Comparison of ENCODE assay signal across 21 cellular contexts in genomic region chr15:63308947-63309346, GRCh38.
"Had no signal": no experiment of that assay in that cellular context is flagged by ENCODE, and none has a peak within 500 bp of the region (broad histone marks: within the 10 kb centered on the region; RNA-seq: fewer than 3 reads in every experiment).

No MANE protein-coding gene starts in this region.

- DNase-seq: activated CD4-positive, alpha-beta T cell treated with anti-CD3 and anti-CD28 coated beads for 1 hour; activated CD4-positive, alpha-beta T cell treated with anti-CD3 and anti-CD28 coated beads, Interleukin-2, amount 50 U/mL, for 1 hour; activated naive CD4-positive, alpha-beta T cell; activated T-cell treated with anti-CD3 and anti-CD28 coated beads, Interleukin-2, amount 50 U/mL, for 1 hour; adrenal gland; brain microvascular endothelial cell; central memory CD4-positive, alpha-beta T cell; erythroblast; foreskin melanocyte; left ventricle myocardium inferior; nucleus accumbens; small intestine; stimulated activated CD4-positive, alpha-beta T cell treated with anti-CD3 and anti-CD28 coated beads, Interleukin-2, amount 100 ng/mL, for 24 hours; stimulated activated naive CD8-positive, alpha-beta T cell treated with anti-CD3 and anti-CD28 coated beads, Interleukin-15, amount 100 ng/mL, for 72 hours; T-cell; tibial artery had no signal

- H3K9ac ChIP-seq: parathyroid adenoma had no signal

- H3K27ac ChIP-seq: adrenal gland, ascending aorta, brain microvascular endothelial cell, left ventricle myocardium inferior, parathyroid adenoma, tibial artery had no signal

- ATAC-seq: activated T-helper 17 cell treated with anti-CD3 and anti-CD28 coated beads, Interleukin-2, amount 50 U/mL, for 72 hours; sciatic nerve; stimulated activated effector memory CD8-positive, alpha-beta T cell treated with anti-CD3 and anti-CD28 coated beads, Interleukin-12 subunit alpha, Interleukin-12 subunit beta, amount 100 ng/mL, for 72 hours; stimulated activated naive CD8-positive, alpha-beta T cell treated with anti-CD3 and anti-CD28 coated beads, Interleukin-15, amount 100 ng/mL, for 72 hours; T-cell had no signal

- H3K27me3 ChIP-seq: adrenal gland, ascending aorta, brain microvascular endothelial cell, tibial artery had no signal

- FAIRE-seq: small intestine had no signal

- H2AFZ ChIP-seq: parathyroid adenoma had no signal

- H3K4me3 ChIP-seq: adrenal gland, ascending aorta, left ventricle myocardium inferior, tibial artery had no signal

- H3K4me1 ChIP-seq: adrenal gland, ascending aorta, left ventricle myocardium inferior, parathyroid adenoma had no signal

- H3K9me3 ChIP-seq: adrenal gland, ascending aorta, left ventricle myocardium inferior, tibial artery had no signal
